In the genomic region with DNA sequence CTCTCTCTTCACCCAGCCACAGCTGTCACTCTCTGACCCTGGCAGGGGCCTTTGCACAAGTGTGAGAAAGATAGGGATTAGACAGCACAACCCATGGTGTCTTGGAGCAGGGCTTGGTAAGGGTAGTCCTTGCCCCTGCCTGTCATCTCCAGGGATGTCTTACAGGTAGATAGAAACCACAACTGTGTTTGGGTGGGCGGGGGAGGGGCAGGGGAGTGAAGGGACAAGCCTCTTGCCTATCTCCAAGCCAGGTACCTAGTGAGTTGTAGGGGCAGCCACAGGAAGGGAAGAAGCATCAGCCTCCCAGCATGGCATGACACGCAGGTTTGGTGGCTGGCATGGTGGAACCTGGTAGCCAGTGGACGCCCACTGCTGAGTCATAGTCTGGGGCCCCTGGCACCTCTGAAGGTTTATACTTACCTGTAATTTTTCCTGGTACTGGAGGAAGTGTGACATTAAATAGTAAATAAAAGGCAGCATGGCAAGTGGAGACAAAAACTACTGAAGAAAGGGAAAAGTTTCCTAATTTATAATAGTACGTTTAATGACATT, we compare ENCODE assay signal across 19 cellular contexts.
A peak's percentile ranks its signal among the peaks of the same experiment; 100 is the strongest.
DNase-seq lines count a peak whose midpoint lies in the region; ATAC-seq and TF ChIP-seq lines count a peak whose summit lies in the region.
"Had no signal": no experiment of that assay in that cellular context is flagged by ENCODE, and none has a peak within 500 bp of the region (broad histone marks: within the 10 kb centered on the region; RNA-seq: fewer than 3 reads in every experiment).

No MANE protein-coding gene starts in this region.

- H3K27me3 ChIP-seq in RWPE2 (ENCODE audit: insufficient read depth, poor library complexity, severe bottlenecking): no peaks in the 10 kb centered on the region
- H3K27me3 ChIP-seq: BE2C had no signal

- H3K4me3 ChIP-seq in RWPE2 (ENCODE audit: severe bottlenecking): no peak overlapping the region

- peak; percentile 52; the same call in 2 of the 3 replicates for ATAC-seq in RWPE2 (ENCODE audit: low read depth)
- ATAC-seq in esophagus mucosa: peak; percentile 94
- no peak for ATAC-seq in GM19455 (IDR thresholded peaks at IDR 0.05; ENCODE audit: unreplicated experiment)
- ATAC-seq in HG03354 (IDR thresholded peaks at IDR 0.05; ENCODE audit: poor library complexity, severe bottlenecking, unreplicated experiment): no peak

- peak; percentile 32 for DNase-seq in NCI-H82 (lab: John Stamatoyannopoulos, UW)
- DNase-seq in NCI-H82 treated with DMSO at 0.1 percent for 48 hours (lab: John Stamatoyannopoulos, UW; ENCODE audit: unreplicated experiment): no peak
- DNase-seq in RWPE2 (ENCODE audit: low spot score): no peak
- peak; percentile 47 for DNase-seq in ureter (ENCODE audit: low spot score)
- DNase-seq in NCI-H2196 treated with DMSO at 0.1 percent for 48 hours (lab: John Stamatoyannopoulos, UW; ENCODE audit: unreplicated experiment): no peak
- DNase-seq: 8988T; BE2C; CD4-positive, alpha-beta T cell; DMS79 treated with DMSO at 0.1 percent for 48 hours; KBM-7; NCI-H1048; NCI-H1694; NCI-H2107; NCI-H345; NCI-H526 treated with DMSO at 0.1 percent for 48 hours; SW 1271 had no signal

- no peak overlapping the region for H3K27ac ChIP-seq in RWPE2 (ENCODE audit: poor library complexity, severe bottlenecking)

- H3K9me3 ChIP-seq in RWPE2 (ENCODE audit: severe bottlenecking): no peaks in the 10 kb centered on the region
- H3K9me3 ChIP-seq: BE2C had no signal

- no peak for TF ChIP-seq CTCF in RWPE2 (IDR thresholded peaks at IDR 0.05; ENCODE audit: poor library complexity, severe bottlenecking)

- H3K36me3 ChIP-seq in RWPE2 (ENCODE audit: low read depth): no peaks in the 10 kb centered on the region
- H3K36me3 ChIP-seq: BE2C had no signal

- H3K4me1 ChIP-seq in RWPE2 (ENCODE audit: insufficient read depth, poor library complexity, severe bottlenecking): peaks cover 19% of the 10 kb centered on the region
- H3K4me1 ChIP-seq: BE2C had no signal

Comparison
In these comparisons a context has a peak if more than half of its experiments do, and no peak if none do; other contexts are left out.
1. DNase-seq: peak in NCI-H82 (single experiment) and ureter (single experiment); none in NCI-H82 treated with DMSO at 0.1 percent for 48 hours (single experiment), RWPE2 (single experiment) and NCI-H2196 treated with DMSO at 0.1 percent for 48 hours (single experiment).
2. ATAC-seq: peak in RWPE2 (single experiment) and esophagus mucosa (single experiment); none in GM19455 (single experiment) and HG03354 (single experiment).